Comparison of ENCODE assay signal across 1 cellular context in genomic region chr13:22114630-22115311, GRCh38.
TF ChIP-seq lines count a peak whose summit lies in the region.

No MANE protein-coding gene starts in this region.

TF ChIP-seq in HepG2, 621 proteins besides CTCF, POLR2A, EP300 and RAD21 (continued from another document):
- TF ChIP-seq FOXO4 (CRISPR knock-in tag; conservative IDR thresholded peaks at IDR 0.05) = no peak
- TF ChIP-seq ZNF598 (CRISPR knock-in tag; IDR thresholded peaks at IDR 0.05; ENCODE audit: borderline replicate concordance) = no peak
- TF ChIP-seq RORA (CRISPR knock-in tag; IDR thresholded peaks at IDR 0.05) = no peak
- TF ChIP-seq ZNF512B (CRISPR knock-in tag; IDR thresholded peaks at IDR 0.05; ENCODE audit: borderline replicate concordance) = no peak
- TF ChIP-seq MTERF4 (CRISPR knock-in tag; IDR thresholded peaks at IDR 0.05) = no peak
- TF ChIP-seq RELA (CRISPR knock-in tag; IDR thresholded peaks at IDR 0.05) = no peak
- TF ChIP-seq PRDM15 (CRISPR knock-in tag; IDR thresholded peaks at IDR 0.05) = no peak
- TF ChIP-seq BCLAF1 (IDR thresholded peaks at IDR 0.05) = no peak
- no peak for TF ChIP-seq ATF5 (CRISPR knock-in tag; IDR thresholded peaks at IDR 0.05; ENCODE audit: low read depth)
- TF ChIP-seq HOXA5 (CRISPR knock-in tag; IDR thresholded peaks at IDR 0.05) = no peak
- no peak for TF ChIP-seq BCL3 (CRISPR knock-in tag; IDR thresholded peaks at IDR 0.05)
TF ChIP-seq in HepG2: peak in this region for 0.
